Comparison of ENCODE assay signal across 8 cellular contexts in genomic region chr4:70601422-70602039, GRCh38. TPM values are rescaled to one million over a fixed set of nuclear protein-coding genes. Genes with fewer than 3 reads are reported as not detected.
DNase-seq lines count a peak whose midpoint lies in the region; ATAC-seq and TF ChIP-seq lines count a peak whose summit lies in the region.

No MANE protein-coding gene starts in this region.

- H3K36me3 ChIP-seq in A673 (ENCODE audit: insufficient read depth, low read length, poor library complexity, severe bottlenecking) (no peaks in the 10 kb centered on the region), iPS DF 6.9 (ENCODE audit: control insufficient read depth, insufficient read depth, low read length) (no peaks in the 10 kb centered on the region)

- no peak overlapping the region for H3K27ac Mint-ChIP-seq in T-cell

- intact Hi-C loops in A673 (cut with micrococcal nuclease; ENCODE audit: unreplicated experiment), result loop anchor here (5.0 kb wide), 1 partner anchor 1111 kb away; no protein-coding TSS in a partner anchor

- H3K4me1 ChIP-seq in A673 (ENCODE audit: insufficient read depth, low read length, poor library complexity, severe bottlenecking), result no peaks in the 10 kb centered on the region
- H3K4me1 ChIP-seq in iPS DF 6.9 (ENCODE audit: control insufficient read depth, insufficient read depth, low read length), result no peaks in the 10 kb centered on the region

- H3K9me3 Mint-ChIP-seq in T-cell, result no peaks in the 10 kb centered on the region

- peak; percentile 71 for TF ChIP-seq CTCF in A673 (conservative IDR thresholded peaks at IDR 0.05; ENCODE audit: low read depth, low read length)

- no CpG with 5 or more reads among the region's 5 CpGs for WGBS in iPS DF 6.9 (ENCODE audit: insufficient coverage, insufficient read length)

- H3K9me3 ChIP-seq in A673 (ENCODE audit: low read depth, low read length, poor library complexity, severe bottlenecking) (no peaks in the 10 kb centered on the region), iPS DF 6.9 (ENCODE audit: control insufficient read depth, insufficient read depth, low read length) (no peaks in the 10 kb centered on the region)

- no peaks in the 10 kb centered on the region for H3K36me3 Mint-ChIP-seq in T-cell

- H3K4me3 Mint-ChIP-seq in T-cell, result no peak overlapping the region

- ATAC-seq in GM18508 (IDR thresholded peaks at IDR 0.05; ENCODE audit: insufficient read depth, unreplicated experiment), result peak; percentile 95
- ATAC-seq in HG02938 (IDR thresholded peaks at IDR 0.05; ENCODE audit: unreplicated experiment), result peak; percentile 98
- peak; percentile 73 to 89 (median 77) for ATAC-seq in T-cell (replicated peaks in 1 of 4)

- H3K27me3 Mint-ChIP-seq in T-cell, result peaks cover 0 to 7% of the 10 kb centered on the region in 2 donors

- no peaks in the 10 kb centered on the region for H3K27me3 ChIP-seq in A673 (replicated peaks; ENCODE audit: insufficient read depth, low read depth, low read length, poor library complexity)
- no peaks in the 10 kb centered on the region for H3K27me3 ChIP-seq in iPS DF 6.9 (ENCODE audit: control insufficient read depth, insufficient read depth, low read length)

- no TSS peak for BruUV-seq in A673 (replicated peaks; lab: Mats Ljungman, UMichigan)

- POLR2A ChIA-PET in A673 (lab: Charles Lee; ENCODE audit: low non-redundant PET) (no interaction called here), T-cell (lab: Charles Lee) (interaction anchor here in 1 of 2 donors (0.5 kb wide), 1 partner anchor 408 kb away, joined by 6 read pairs; no protein-coding TSS in a partner anchor)

- DNase-seq in A673 (ENCODE audit: low spot score) (peak; percentile 68), NCI-H146 (lab: John Stamatoyannopoulos, UW) (peak; percentile 89), T-cell (peak; percentile 18 to 69 (median 56)), amniotic stem cell (lab: John Stamatoyannopoulos, UW) (peak; percentile 3), iPS DF 6.9 (ENCODE audit: low read depth, low spot score) (peak; percentile 70)
- peak; percentile 29 to 43 for DNase-seq in stimulated activated CD4-positive, alpha-beta T cell treated with anti-CD3 and anti-CD28 coated beads, Interleukin-15, amount 100 ng/mL, for 48 hours (ENCODE audit: low read depth in 2 of 2)

- no peak overlapping the region for H3K4me3 ChIP-seq in A673 (ENCODE audit: low read depth, low read length, poor library complexity, severe bottlenecking)
- no peak overlapping the region for H3K4me3 ChIP-seq in iPS DF 6.9 (ENCODE audit: low read length)

- no peaks in the 10 kb centered on the region for H3K4me1 Mint-ChIP-seq in T-cell

- CTCF ChIA-PET in A673 (lab: Charles Lee), result interaction anchor here (0.5 to 1.5 kb wide), 2 partner anchors 86 to 408 kb away, joined by 3 to 4 read pairs; no protein-coding TSS in a partner anchor
- CTCF ChIA-PET in T-cell (lab: Charles Lee), result interaction anchor here (0.6 to 1.7 kb wide), 10 partner anchors 356 to 1704 kb away, joined by 3 to 22 read pairs (median 3); no protein-coding TSS in a partner anchor

- H3K27ac ChIP-seq in A673 (ENCODE audit: low read depth, low read length, poor library complexity, severe bottlenecking) (no peak overlapping the region), iPS DF 6.9 (ENCODE audit: low read length) (no peak overlapping the region)

RNA-seq across cellular contexts. Expression of gene AMBN, which starts 9.5 kb away (rescaled TPM):
- 2.1 and 3.8 TPM in 2 replicates for total RNA-seq in A673 (2021)
- not detected for total RNA-seq in T-cell

RNA-seq across cellular contexts. Expression of gene ENAM, which starts 27.0 kb away (rescaled TPM):
- total RNA-seq in A673 (2021) (not detected in 2 replicates), T-cell (not detected)

Comparison
In these comparisons a context has a peak if more than half of its experiments do, and no peak if none do; other contexts are left out.
1. DNase-seq: peak in every context shown above with its lines; median percentile 89 in NCI-H146; 70 in iPS DF 6.9; 68 in A673; 56 in T-cell; 36 in stimulated activated CD4-positive, alpha-beta T cell treated with anti-CD3 and anti-CD28 coated beads, Interleukin-15, amount 100 ng/mL, for 48 hours; 3 in amniotic stem cell.